Comparison of ENCODE assay signal across 1 cellular context in the genomic region with DNA sequence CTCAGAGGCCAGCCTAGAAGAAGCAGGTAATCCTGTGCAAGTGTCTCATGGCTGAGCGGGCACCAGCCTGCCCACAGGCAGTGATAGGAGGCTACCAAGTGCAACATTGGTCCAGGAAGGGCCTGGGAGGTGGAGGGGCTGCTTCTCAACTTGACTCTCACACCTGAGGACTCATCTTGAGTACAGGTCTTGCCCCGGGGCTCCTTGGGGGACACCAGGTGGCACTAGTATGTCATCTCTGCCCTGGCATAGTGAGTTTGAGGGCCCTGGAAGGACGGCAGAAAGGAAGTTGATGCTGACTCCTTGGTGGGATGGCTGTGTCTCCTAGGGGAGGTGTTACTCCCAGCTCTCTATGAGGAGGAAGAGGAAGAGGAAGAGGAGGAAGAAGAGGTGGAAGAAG.
TF ChIP-seq lines count a peak whose summit lies in the region.

No MANE protein-coding gene starts in this region.

TF ChIP-seq in HepG2, 621 proteins besides CTCF, POLR2A, EP300 and RAD21:
- TF ChIP-seq STAG1 (CRISPR knock-in tag; IDR thresholded peaks at IDR 0.05) (peak; percentile 32), ZSCAN29 (CRISPR knock-in tag; conservative IDR thresholded peaks at IDR 0.05) (no peak)
TF ChIP-seq in HepG2: peak in this region for 1.
